In the genomic region with DNA sequence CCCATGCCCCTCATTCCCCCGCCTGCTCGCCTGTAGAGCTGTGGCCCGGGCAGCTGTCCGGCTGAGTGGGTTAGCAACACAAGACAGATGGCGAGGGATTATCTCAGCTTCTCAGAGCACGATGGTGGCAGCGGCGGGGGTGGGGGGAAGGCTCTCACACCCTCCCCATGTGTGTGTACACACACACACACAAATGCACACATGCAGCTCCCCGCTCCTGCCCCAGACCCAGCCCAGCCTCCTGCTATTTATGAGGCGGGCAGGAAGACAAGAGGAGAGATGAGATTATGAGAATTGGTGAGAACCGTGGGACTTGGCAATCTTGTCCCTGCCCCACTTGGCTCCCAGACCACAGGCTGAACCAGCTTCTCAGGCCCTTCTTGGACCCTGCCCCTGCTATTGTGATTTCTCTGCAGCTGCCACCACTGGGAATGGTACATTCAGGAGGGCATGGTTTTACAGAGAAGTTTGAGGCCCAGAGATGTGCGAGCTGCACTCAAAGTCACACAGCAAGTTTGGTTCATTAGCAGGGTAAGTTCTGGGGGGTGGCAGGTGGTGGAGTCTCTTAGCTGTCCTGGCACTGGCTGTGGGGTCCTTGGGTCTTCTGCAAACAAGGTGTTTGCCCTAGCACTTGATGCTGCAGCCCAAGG, we compare ENCODE assay signal across 11 cellular contexts. TPM values are rescaled to one million over a fixed set of nuclear protein-coding genes. Genes with fewer than 3 reads are reported as not detected.
DNase-seq lines count a peak whose midpoint lies in the region; ATAC-seq, FAIRE-seq and TF ChIP-seq lines count a peak whose summit lies in the region.
"Had no signal": no experiment of that assay in that cellular context is flagged by ENCODE, and none has a peak within 500 bp of the region (broad histone marks: within the 10 kb centered on the region; RNA-seq: fewer than 3 reads in every experiment).

No MANE protein-coding gene starts in this region.

- 88% methylated on average over 8 of the region's 12 CpGs for WGBS in esophagus muscularis mucosa

- no peaks in the 10 kb centered on the region for H3K9me3 ChIP-seq in esophagus muscularis mucosa

- intact Hi-C loops in posterior cingulate gyrus (cut with DNase I) (loop anchor here (5.0 kb wide), 1 partner anchor 32 kb away; no protein-coding TSS in a partner anchor), esophagus muscularis mucosa (cut with DNase I) (no loop called here)
- intact Hi-C loops in activated naive CD4-positive, alpha-beta T cell treated with anti-CD3 and anti-CD28 coated beads for 36 hours (cut with micrococcal nuclease) = loop anchor here (5.0 kb wide), 1 partner anchor 327 kb away; no protein-coding TSS in a partner anchor

- CTCF ChIA-PET in activated naive CD4-positive, alpha-beta T cell treated with anti-CD3 and anti-CD28 coated beads for 36 hours (lab: Charles Lee) = interaction anchor here (0.6 to 1.0 kb wide), 2 partner anchors 25 to 605 kb away, joined by 3 to 6 read pairs; no protein-coding TSS in a partner anchor

- peak; percentile 25 for FAIRE-seq in D721Med (lab: Jason Lieb, UNC)

- DNase-seq in D721Med (ENCODE audit: insufficient read length, low spot score) = peak; percentile 85
- DNase-seq in NCI-H82 (lab: John Stamatoyannopoulos, UW) = peak; percentile 99
- DNase-seq in cerebellum (ENCODE audit: low spot score) = peak; percentile 89
- peak in 9 of 10 donors; percentile 51 to 94 (median 66) for DNase-seq in posterior cingulate gyrus
- DNase-seq in esophagus muscularis mucosa (ENCODE audit: extremely low spot score) = no peak
- no peak for DNase-seq in activated naive CD4-positive, alpha-beta T cell treated with anti-CD3 and anti-CD28 coated beads for 36 hours
- no peak for DNase-seq in NCI-H510A treated with DMSO at 0.1 percent for 48 hours (lab: John Stamatoyannopoulos, UW)
- DNase-seq: CD8-positive, alpha-beta memory T cell; effector memory CD4-positive, alpha-beta T cell had no signal

- no peaks in the 10 kb centered on the region for H3K36me3 Mint-ChIP-seq in activated naive CD4-positive, alpha-beta T cell treated with anti-CD3 and anti-CD28 coated beads for 36 hours (ENCODE audit: low read depth)
- H3K36me3 Mint-ChIP-seq: activated naive CD4-positive, alpha-beta T cell treated with anti-CD3 and anti-CD28 coated beads, Interleukin-2, amount 50 U/mL, for 72 hours had no signal

- H3K27ac ChIP-seq in esophagus muscularis mucosa (replicated peaks in 1 of 4) = peak overlapping the region in 1 of 4 donors; percentile 71

- H3K4me3 Mint-ChIP-seq in activated naive CD4-positive, alpha-beta T cell treated with anti-CD3 and anti-CD28 coated beads for 36 hours = no peak overlapping the region

- peaks cover 15% of the 10 kb centered on the region for H3K27me3 Mint-ChIP-seq in activated naive CD4-positive, alpha-beta T cell treated with anti-CD3 and anti-CD28 coated beads for 36 hours (ENCODE audit: low read depth)

- peaks cover 0 to 28% (median 13%) of the 10 kb centered on the region in 4 donors for H3K27me3 ChIP-seq in esophagus muscularis mucosa

- no peak for TF ChIP-seq EP300 in esophagus muscularis mucosa (IDR thresholded peaks at IDR 0.05)

- H3K36me3 ChIP-seq in esophagus muscularis mucosa = no peaks in the 10 kb centered on the region

- H3K27ac Mint-ChIP-seq in activated naive CD4-positive, alpha-beta T cell treated with anti-CD3 and anti-CD28 coated beads for 36 hours = no peak overlapping the region
- H3K27ac Mint-ChIP-seq: activated naive CD4-positive, alpha-beta T cell treated with anti-CD3 and anti-CD28 coated beads, Interleukin-2, amount 50 U/mL, for 72 hours had no signal

- ATAC-seq in GM21526 (IDR thresholded peaks at IDR 0.05; ENCODE audit: low FRiP score, unreplicated experiment) = no peak
- ATAC-seq: activated naive CD4-positive, alpha-beta T cell treated with anti-CD3 and anti-CD28 coated beads, Interleukin-2, amount 50 U/mL, for 72 hours had no signal

- H3K4me1 Mint-ChIP-seq in activated naive CD4-positive, alpha-beta T cell treated with anti-CD3 and anti-CD28 coated beads for 36 hours (ENCODE audit: low read depth) = peaks cover 21% of the 10 kb centered on the region

- TF ChIP-seq CTCF in D721Med (IDR thresholded peaks at IDR 0.05; ENCODE audit: insufficient read depth, missing control alignments) = no peak
- no peak for TF ChIP-seq CTCF in esophagus muscularis mucosa (IDR thresholded peaks at IDR 0.05)

- no peak overlapping the region for H3K4me3 ChIP-seq in esophagus muscularis mucosa

- peaks cover 35 to 39% (median 37%) of the 10 kb centered on the region in 4 donors for H3K4me1 ChIP-seq in esophagus muscularis mucosa

- TF ChIP-seq POLR2A in esophagus muscularis mucosa (IDR thresholded peaks at IDR 0.05; ENCODE audit: low read depth) = no peak

- no peaks in the 10 kb centered on the region for H3K9me3 Mint-ChIP-seq in activated naive CD4-positive, alpha-beta T cell treated with anti-CD3 and anti-CD28 coated beads for 36 hours
- H3K9me3 Mint-ChIP-seq: activated naive CD4-positive, alpha-beta T cell treated with anti-CD3 and anti-CD28 coated beads, Interleukin-2, amount 50 U/mL, for 72 hours; CD8-positive, alpha-beta memory T cell had no signal

RNA-seq across cellular contexts. Expression of gene PSD2, which starts 51.0 kb away (rescaled TPM):
- 16.7 TPM for total RNA-seq in cerebellum
- total RNA-seq in esophagus muscularis mucosa = under 1 TPM in 3 of 4 donors, not detected in 1; under 0.01 to 0.17 (median 0.13) TPM
- total RNA-seq in activated naive CD4-positive, alpha-beta T cell treated with anti-CD3 and anti-CD28 coated beads for 36 hours = not detected
- total RNA-seq: activated naive CD4-positive, alpha-beta T cell treated with anti-CD3 and anti-CD28 coated beads, Interleukin-2, amount 50 U/mL, for 72 hours; CD8-positive, alpha-beta memory T cell had no signal

Comparison
In these comparisons a context has a peak if more than half of its experiments do, and no peak if none do; other contexts are left out.
1. DNase-seq: peak in D721Med (single experiment), NCI-H82 (single experiment), cerebellum (single experiment) and posterior cingulate gyrus (9 of 10); none in esophagus muscularis mucosa (single experiment), activated naive CD4-positive, alpha-beta T cell treated with anti-CD3 and anti-CD28 coated beads for 36 hours (single experiment) and NCI-H510A treated with DMSO at 0.1 percent for 48 hours (single experiment).
2. RNA of gene PSD2, which starts 51.0 kb away (total RNA-seq): 16.7 TPM in cerebellum (single experiment); under 0.01 to 0.17 TPM in esophagus muscularis mucosa and not detected in activated naive CD4-positive, alpha-beta T cell treated with anti-CD3 and anti-CD28 coated beads for 36 hours; every median in the first group is over 10 times any median in the second.